ENCODE assay signal across 18 cellular contexts in genomic region chr16:5738586-5738985, GRCh38.
"Had no signal": no experiment of that assay in that cellular context is flagged by ENCODE, and none has a peak within 500 bp of the region (broad histone marks: within the 10 kb centered on the region; RNA-seq: fewer than 3 reads in every experiment).

No MANE protein-coding gene starts in this region.

- H3K4me1 ChIP-seq: body of pancreas, parathyroid adenoma, tibial nerve, vagina had no signal

- H3K4me3 ChIP-seq: body of pancreas, coronary artery, lung, tibial nerve, vagina had no signal

- H3K36me3 ChIP-seq: neutrophil, tibial nerve, vagina had no signal

- DNase-seq: activated CD4-positive, alpha-beta T cell treated with anti-CD3 and anti-CD28 coated beads, Interleukin-2, amount 50 U/mL, for 1 hour; activated CD8-positive, alpha-beta memory T cell treated with anti-CD3 and anti-CD28 coated beads for 24 hours; activated gamma-delta T cell treated with Interleukin-2 at 50 U/mL for 16 hours; activated naive CD8-positive, alpha-beta T cell treated with anti-CD3 and anti-CD28 coated beads for 36 hours; amygdala; body of pancreas; hippocampal formation; natural killer cell; stimulated activated CD4-positive, alpha-beta T cell treated with anti-CD3 and anti-CD28 coated beads, Interleukin-15, amount 100 ng/mL, for 24 hours; stimulated activated CD4-positive, alpha-beta T cell treated with anti-CD3 and anti-CD28 coated beads, Interleukin-4, amount 100 ng/mL, for 1 hour; stimulated activated naive B cell treated with anti-CD40 and anti-IgM and Interleukin-4, amounts not matched to agents 10 μg/mL and 1 μg/mL and 100 μg/mL, for 72 hours had no signal

- H3K27ac ChIP-seq: body of pancreas, coronary artery, neutrophil, parathyroid adenoma, tibial nerve, vagina had no signal

- ATAC-seq: body of pancreas; esophagus mucosa; natural killer cell; stimulated activated naive B cell treated with anti-CD40 and anti-IgM and Interleukin-4, amounts not matched to agents 10 μg/mL and 1 μg/mL and 100 μg/mL, for 72 hours had no signal

- H3K27me3 ChIP-seq: body of pancreas, neutrophil, tibial nerve, vagina had no signal

- H3K9me3 ChIP-seq: body of pancreas, neutrophil, vagina had no signal
